8 cellular contexts compared by ENCODE assay signal in the genomic region with DNA sequence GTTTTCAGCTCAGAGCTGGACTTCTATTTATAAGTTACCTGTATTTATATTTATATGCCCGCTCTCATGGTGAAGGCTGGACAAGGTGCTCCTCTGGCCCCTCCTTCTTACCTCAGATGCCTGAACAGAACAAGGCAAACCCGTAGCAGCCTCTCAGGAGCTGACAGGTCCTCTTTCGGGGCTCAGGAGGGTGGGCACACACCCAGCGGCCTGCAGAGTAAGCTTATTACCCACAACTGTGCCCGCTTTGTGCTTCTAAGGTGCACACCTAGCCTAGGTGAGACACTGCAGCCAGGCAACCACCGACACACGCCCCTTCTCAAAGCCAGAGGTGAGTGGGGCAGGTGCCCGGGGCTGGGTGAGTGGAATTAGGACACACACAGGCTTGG. TPM values are rescaled to one million over a fixed set of nuclear protein-coding genes. Genes with fewer than 3 reads are reported as not detected.
DNase-seq lines count a peak whose midpoint lies in the region; ATAC-seq, FAIRE-seq and TF ChIP-seq lines count a peak whose summit lies in the region.
"Had no signal": no experiment of that assay in that cellular context is flagged by ENCODE, and none has a peak within 500 bp of the region (broad histone marks: within the 10 kb centered on the region; RNA-seq: fewer than 3 reads in every experiment).

No MANE protein-coding gene starts in this region.

- DNase-seq in activated T-helper 1 cell treated with anti-CD3 and anti-CD28 coated beads, Interleukin-12 subunit alpha, Interleukin-12 subunit beta, Interleukin-2, Interleukin-4 antibody, amounts not matched to agents 30 ng/mL and 10 ng/mL and 1 ng/mL, durations not matched to agents 14 hours and 24 hours and 36 hours (ENCODE audit: low spot score) = no peak
- DNase-seq in HepG2 (ENCODE audit: low spot score) (no peak), GM10248 (ENCODE audit: extremely low spot score) (no peak), OCI-M2 (lab: John Stamatoyannopoulos, UW; ENCODE audit: unreplicated experiment) (no peak), MV-4-11 (lab: John Stamatoyannopoulos, UW) (no peak)

- H2AFZ ChIP-seq in HepG2 (ENCODE audit: low read length) = no peak overlapping the region

- POLR2A ChIA-PET in HepG2 (lab: Yijun Ruan, JAX) = interaction anchor here (0.8 to 5.1 kb wide), 7 partner anchors 8 to 91 kb away, joined by 3 to 35 read pairs (median 4); a partner anchor contains a TSS
- POLR2A ChIA-PET in GM10248 (lab: Yijun Ruan, JAX) = interaction anchor here (0.6 to 1.1 kb wide), 3 partner anchors 8 to 89 kb away, joined by 3 to 6 read pairs (median 3); a partner anchor contains a TSS

- intact Hi-C loops in activated T-helper 1 cell treated with anti-CD3 and anti-CD28 coated beads, Interleukin-12 subunit alpha, Interleukin-12 subunit beta, Interleukin-2, Interleukin-4 antibody, amounts not matched to agents 30 ng/mL and 10 ng/mL and 1 ng/mL, durations not matched to agents 14 hours and 24 hours and 36 hours (cut with micrococcal nuclease) = loop anchor here (1.0 to 10.0 kb wide), 7 partner anchors 39 to 380 kb away; a partner anchor contains a TSS
- intact Hi-C loops in HepG2 (cut with micrococcal nuclease; ENCODE audit: unreplicated experiment) = loop anchor here (2.0 kb wide), 2 partner anchors 42 to 92 kb away; no protein-coding TSS in a partner anchor

- peak overlapping the region; percentile 71 for H3K27ac Mint-ChIP-seq in activated T-helper 1 cell treated with anti-CD3 and anti-CD28 coated beads, Interleukin-12 subunit alpha, Interleukin-12 subunit beta, Interleukin-2, Interleukin-4 antibody, amounts not matched to agents 30 ng/mL and 10 ng/mL and 1 ng/mL, durations not matched to agents 14 hours and 24 hours and 36 hours
- H3K27ac Mint-ChIP-seq in stimulated activated memory B cell treated with anti-CD40 and anti-IgM and Interleukin-4, amounts not matched to agents 10 μg/mL and 1 μg/mL and 100 μg/mL, for 72 hours = peak overlapping the region; percentile 83

- no peaks in the 10 kb centered on the region for H4K20me1 ChIP-seq in HepG2 (ENCODE audit: insufficient read depth, low read length)

- TF ChIP-seq POLR2A in HepG2 (IDR thresholded peaks at IDR 0.05; ENCODE audit: insufficient read depth in 1 of 2, low read depth in 2 of 2, low read length in 2 of 2) = no peak; a peak in 1 of 4 replicates

- peaks cover 13% of the 10 kb centered on the region for H3K79me2 ChIP-seq in HepG2 (ENCODE audit: insufficient read depth, low read length)

- H3K4me2 ChIP-seq in HepG2 (ENCODE audit: low read depth, low read length) = peak overlapping the region; percentile 0; the same call in 1 of the 2 replicates

- no peak for FAIRE-seq in HepG2 (lab: Jason Lieb, UNC)

- TF ChIP-seq EP300 in HepG2 (IDR thresholded peaks at IDR 0.05; ENCODE audit: low read depth in 2 of 2, low read length in 2 of 2) (no peak), HepG2 (CRISPR knock-in tag; IDR thresholded peaks at IDR 0.05; ENCODE audit: borderline replicate concordance) (no peak)

- no peaks in the 10 kb centered on the region; a peak in 1 of 5 replicates for H3K27me3 ChIP-seq in HepG2 (ENCODE audit: control insufficient read depth in 1 of 2, insufficient read depth in 2 of 2, low read length in 2 of 2)

- no peak overlapping the region for H3K4me3 Mint-ChIP-seq in activated T-helper 1 cell treated with anti-CD3 and anti-CD28 coated beads, Interleukin-12 subunit alpha, Interleukin-12 subunit beta, Interleukin-2, Interleukin-4 antibody, amounts not matched to agents 30 ng/mL and 10 ng/mL and 1 ng/mL, durations not matched to agents 14 hours and 24 hours and 36 hours
- H3K4me3 Mint-ChIP-seq in stimulated activated memory B cell treated with anti-CD40 and anti-IgM and Interleukin-4, amounts not matched to agents 10 μg/mL and 1 μg/mL and 100 μg/mL, for 72 hours = peak overlapping the region; percentile 38
- H3K4me3 Mint-ChIP-seq: stimulated activated naive CD8-positive, alpha-beta T cell treated with anti-CD3 and anti-CD28 coated beads, Interleukin-15, Interleukin-2, amounts not matched to agents 100 ng/mL and 50 ng/mL, for 24 hours had no signal

- H3K27ac ChIP-seq in HepG2 (ENCODE audit: extremely low read length, insufficient read depth, low read length) = no peak overlapping the region

- H3K9ac ChIP-seq in HepG2 (ENCODE audit: insufficient read depth, low read depth, low read length) = no peak overlapping the region

- ATAC-seq in HG03354 (IDR thresholded peaks at IDR 0.05; ENCODE audit: poor library complexity, severe bottlenecking, unreplicated experiment) (peak; percentile 10), HepG2 (no peak)
- ATAC-seq in stimulated activated memory B cell treated with anti-CD40 and anti-IgM and Interleukin-4, amounts not matched to agents 10 μg/mL and 1 μg/mL and 100 μg/mL, for 72 hours = no peak

- in situ Hi-C loops in HepG2 (cut with HindIII; ENCODE audit: extremely low pct_ligation_motif_present, low pct_unique_long_range_greater_than_20kb) = loop anchor here (5.0 kb wide), 1 partner anchor 87 kb away; a partner anchor contains a TSS

- peaks cover 9 to 27% of the 10 kb centered on the region in 2 experiments for H3K36me3 ChIP-seq in HepG2 (replicated peaks in 1 of 2; ENCODE audit: control insufficient read depth in 1 of 2, insufficient read depth in 2 of 2, low read length in 2 of 2)

- no peaks in the 10 kb centered on the region for H3K27me3 Mint-ChIP-seq in activated T-helper 1 cell treated with anti-CD3 and anti-CD28 coated beads, Interleukin-12 subunit alpha, Interleukin-12 subunit beta, Interleukin-2, Interleukin-4 antibody, amounts not matched to agents 30 ng/mL and 10 ng/mL and 1 ng/mL, durations not matched to agents 14 hours and 24 hours and 36 hours (ENCODE audit: insufficient read depth)
- H3K27me3 Mint-ChIP-seq in stimulated activated memory B cell treated with anti-CD40 and anti-IgM and Interleukin-4, amounts not matched to agents 10 μg/mL and 1 μg/mL and 100 μg/mL, for 72 hours = peaks cover 12% of the 10 kb centered on the region
- H3K27me3 Mint-ChIP-seq: stimulated activated naive CD8-positive, alpha-beta T cell treated with anti-CD3 and anti-CD28 coated beads, Interleukin-15, Interleukin-2, amounts not matched to agents 100 ng/mL and 50 ng/mL, for 24 hours had no signal

- H3K4me1 Mint-ChIP-seq in activated T-helper 1 cell treated with anti-CD3 and anti-CD28 coated beads, Interleukin-12 subunit alpha, Interleukin-12 subunit beta, Interleukin-2, Interleukin-4 antibody, amounts not matched to agents 30 ng/mL and 10 ng/mL and 1 ng/mL, durations not matched to agents 14 hours and 24 hours and 36 hours (ENCODE audit: low read depth) = peaks cover 20% of the 10 kb centered on the region
- peaks cover 45% of the 10 kb centered on the region for H3K4me1 Mint-ChIP-seq in stimulated activated memory B cell treated with anti-CD40 and anti-IgM and Interleukin-4, amounts not matched to agents 10 μg/mL and 1 μg/mL and 100 μg/mL, for 72 hours

- TF ChIP-seq CTCF in HepG2 (CRISPR knock-in tag; IDR thresholded peaks at IDR 0.05) (no peak), GM10248 (IDR thresholded peaks at IDR 0.05; ENCODE audit: control extremely low read depth, extremely low read depth, low read depth, missing control alignments) (no peak)

- CTCF ChIA-PET in HepG2 (lab: Yijun Ruan, JAX; ENCODE audit: low intra/inter-chr PET ratio, low total read pairs) (interaction anchor here (1.3 to 2.3 kb wide), 5 partner anchors 38 to 91 kb away, joined by 5 to 20 read pairs (median 11); no protein-coding TSS in a partner anchor), GM10248 (lab: Yijun Ruan, JAX) (interaction anchor here (0.6 to 10.4 kb wide), 34 partner anchors 7 to 493 kb away, joined by 3 to 123 read pairs (median 6); a partner anchor contains a TSS)

- BruUV-seq in HepG2 (replicated peaks; lab: Mats Ljungman, UMichigan) = no TSS peak

- H3K4me1 ChIP-seq in HepG2 (ENCODE audit: insufficient read depth, low read length) = peaks cover 60% of the 10 kb centered on the region

- peaks cover 24% of the 10 kb centered on the region for H3K36me3 Mint-ChIP-seq in activated T-helper 1 cell treated with anti-CD3 and anti-CD28 coated beads, Interleukin-12 subunit alpha, Interleukin-12 subunit beta, Interleukin-2, Interleukin-4 antibody, amounts not matched to agents 30 ng/mL and 10 ng/mL and 1 ng/mL, durations not matched to agents 14 hours and 24 hours and 36 hours (ENCODE audit: low read depth)
- H3K36me3 Mint-ChIP-seq in stimulated activated memory B cell treated with anti-CD40 and anti-IgM and Interleukin-4, amounts not matched to agents 10 μg/mL and 1 μg/mL and 100 μg/mL, for 72 hours = peaks cover 36% of the 10 kb centered on the region

- WGBS in HepG2 (ENCODE audit: low lambda C conversion rate) = 71% methylated on average over 8 of the region's 8 CpGs

- TF ChIP-seq RAD21 in HepG2 (CRISPR knock-in tag; IDR thresholded peaks at IDR 0.05) = no peak

- H3K4me3 ChIP-seq in HepG2 (replicated peaks in 1 of 3; ENCODE audit: insufficient read depth in 1 of 3, low read depth in 2 of 3, low read length in 3 of 3) = no peak overlapping the region

- no peaks in the 10 kb centered on the region for H3K9me3 ChIP-seq in HepG2 (ENCODE audit: low read length)

- H3K9me3 Mint-ChIP-seq in activated T-helper 1 cell treated with anti-CD3 and anti-CD28 coated beads, Interleukin-12 subunit alpha, Interleukin-12 subunit beta, Interleukin-2, Interleukin-4 antibody, amounts not matched to agents 30 ng/mL and 10 ng/mL and 1 ng/mL, durations not matched to agents 14 hours and 24 hours and 36 hours = no peaks in the 10 kb centered on the region
- no peaks in the 10 kb centered on the region for H3K9me3 Mint-ChIP-seq in stimulated activated memory B cell treated with anti-CD40 and anti-IgM and Interleukin-4, amounts not matched to agents 10 μg/mL and 1 μg/mL and 100 μg/mL, for 72 hours
- H3K9me3 Mint-ChIP-seq: stimulated activated naive CD8-positive, alpha-beta T cell treated with anti-CD3 and anti-CD28 coated beads, Interleukin-15, Interleukin-2, amounts not matched to agents 100 ng/mL and 50 ng/mL, for 24 hours had no signal

RNA-seq across cellular contexts. Expression of a gene that starts 5.3 kb away (rescaled TPM):
- total RNA-seq in activated T-helper 1 cell treated with anti-CD3 and anti-CD28 coated beads, Interleukin-12 subunit alpha, Interleukin-12 subunit beta, Interleukin-2, Interleukin-4 antibody, amounts not matched to agents 30 ng/mL and 10 ng/mL and 1 ng/mL, durations not matched to agents 14 hours and 24 hours and 36 hours = 32.6 and 36.3 TPM in 2 replicates
- 26.8 and 27.9 TPM in 2 replicates for total RNA-seq in HepG2 (2016; rRNA removed; fragmentation: Illumina TruSeq; extraction: Trizol)
- 17.3 and 18.4 TPM in 2 replicates for total RNA-seq in HepG2 (2016; cell fraction: cytosol; rRNA removed; fragmentation: Illumina TruSeq; extraction: Trizol; ENCODE audit: low read depth)
- total RNA-seq in HepG2 (2016; cell fraction: insoluble cytoplasmic fraction; rRNA removed; fragmentation: Illumina TruSeq; extraction: Trizol) = 21.1 and 25.4 TPM in 2 replicates
- 36.4 and 39.9 TPM in 2 replicates for total RNA-seq in HepG2 (2016; cell fraction: membrane; rRNA removed; fragmentation: Illumina TruSeq; extraction: Trizol)
- 13.2 and 14.4 TPM in 2 replicates for total RNA-seq in HepG2 (2016; cell fraction: nucleus; rRNA removed; fragmentation: Illumina TruSeq; extraction: Trizol)
- polyA plus RNA-seq in HepG2 (2011; rRNA removed) = 42.0 and 48.5 TPM in 2 replicates
- 38.1 and 38.8 TPM in 2 replicates for polyA plus RNA-seq in HepG2 (2011; cell fraction: cytosol; rRNA removed)
- 36.5 and 41.2 TPM in 2 replicates for polyA plus RNA-seq in HepG2 (2011; cell fraction: nucleus; rRNA removed)
- polyA plus RNA-seq in HepG2 (2012) = 23.6 and 24.0 TPM in 2 replicates
- 15.6 and 18.2 TPM in 2 replicates for polyA plus RNA-seq in HepG2 (2016; cell fraction: cytosol; fragmentation: Illumina TruSeq; extraction: Trizol; ENCODE audit: low read depth)
- polyA plus RNA-seq in HepG2 (2016; cell fraction: insoluble cytoplasmic fraction; fragmentation: Illumina TruSeq; extraction: Trizol; ENCODE audit: low read depth) = 26.9 and 33.5 TPM in 2 replicates
- 35.0 and 37.3 TPM in 2 replicates for polyA plus RNA-seq in HepG2 (2016; cell fraction: membrane; fragmentation: Illumina TruSeq; extraction: Trizol; ENCODE audit: low read depth)
- polyA plus RNA-seq in HepG2 (2016; cell fraction: nucleus; fragmentation: Illumina TruSeq; extraction: Trizol; ENCODE audit: insufficient read depth, low read depth) = 29.9 and 31.9 TPM in 2 replicates
- polyA minus RNA-seq in HepG2 (2011; rRNA and poly(A)+ RNA removed; ENCODE audit: low replicate concordance) = 47.3 TPM in 2 replicates
- 15.6 and 18.5 TPM in 2 replicates for polyA minus RNA-seq in HepG2 (2011; cell fraction: cytosol; rRNA and poly(A)+ RNA removed)
- polyA minus RNA-seq in HepG2 (2011; cell fraction: nucleus; rRNA and poly(A)+ RNA removed) = 15.3 and 17.8 TPM in 2 replicates

RNA-seq across cellular contexts. Expression of a gene that starts 7.9 kb away (rescaled TPM):
- total RNA-seq in activated T-helper 1 cell treated with anti-CD3 and anti-CD28 coated beads, Interleukin-12 subunit alpha, Interleukin-12 subunit beta, Interleukin-2, Interleukin-4 antibody, amounts not matched to agents 30 ng/mL and 10 ng/mL and 1 ng/mL, durations not matched to agents 14 hours and 24 hours and 36 hours = 124 and 129 TPM in 2 replicates
- 132 and 179 TPM in 2 replicates for total RNA-seq in HepG2 (2016; rRNA removed; fragmentation: Illumina TruSeq; extraction: Trizol)
- total RNA-seq in HepG2 (2016; cell fraction: cytosol; rRNA removed; fragmentation: Illumina TruSeq; extraction: Trizol; ENCODE audit: low read depth) = 46.7 and 51.0 TPM in 2 replicates
- 140 and 190 TPM in 2 replicates for total RNA-seq in HepG2 (2016; cell fraction: insoluble cytoplasmic fraction; rRNA removed; fragmentation: Illumina TruSeq; extraction: Trizol)
- 65.8 and 75.9 TPM in 2 replicates for total RNA-seq in HepG2 (2016; cell fraction: membrane; rRNA removed; fragmentation: Illumina TruSeq; extraction: Trizol)
- total RNA-seq in HepG2 (2016; cell fraction: nucleus; rRNA removed; fragmentation: Illumina TruSeq; extraction: Trizol) = 79.3 and 85.4 TPM in 2 replicates
- 47.7 and 54.7 TPM in 2 replicates for polyA plus RNA-seq in HepG2 (2011; rRNA removed)
- 23.0 and 30.1 TPM in 2 replicates for polyA plus RNA-seq in HepG2 (2011; cell fraction: cytosol; rRNA removed)
- 24.7 and 29.9 TPM in 2 replicates for polyA plus RNA-seq in HepG2 (2011; cell fraction: nucleus; rRNA removed)
- polyA plus RNA-seq in HepG2 (2012) = 75.2 and 76.1 TPM in 2 replicates
- polyA plus RNA-seq in HepG2 (2016; cell fraction: cytosol; fragmentation: Illumina TruSeq; extraction: Trizol; ENCODE audit: low read depth) = 45.0 and 48.2 TPM in 2 replicates
- polyA plus RNA-seq in HepG2 (2016; cell fraction: insoluble cytoplasmic fraction; fragmentation: Illumina TruSeq; extraction: Trizol; ENCODE audit: low read depth) = 221 and 228 TPM in 2 replicates
- polyA plus RNA-seq in HepG2 (2016; cell fraction: membrane; fragmentation: Illumina TruSeq; extraction: Trizol; ENCODE audit: low read depth) = 64.6 and 70.7 TPM in 2 replicates
- 97.9 and 98.9 TPM in 2 replicates for polyA plus RNA-seq in HepG2 (2016; cell fraction: nucleus; fragmentation: Illumina TruSeq; extraction: Trizol; ENCODE audit: insufficient read depth, low read depth)
- polyA minus RNA-seq in HepG2 (2011; rRNA and poly(A)+ RNA removed; ENCODE audit: low replicate concordance) = 61.1 and 62.3 TPM in 2 replicates
- 44.7 and 52.7 TPM in 2 replicates for polyA minus RNA-seq in HepG2 (2011; cell fraction: cytosol; rRNA and poly(A)+ RNA removed)
- polyA minus RNA-seq in HepG2 (2011; cell fraction: nucleus; rRNA and poly(A)+ RNA removed) = 116 and 129 TPM in 2 replicates

RNA-seq across cellular contexts. Expression of a gene that starts 25.2 kb away (rescaled TPM):
- 0.05 TPM in 2 replicates for total RNA-seq in activated T-helper 1 cell treated with anti-CD3 and anti-CD28 coated beads, Interleukin-12 subunit alpha, Interleukin-12 subunit beta, Interleukin-2, Interleukin-4 antibody, amounts not matched to agents 30 ng/mL and 10 ng/mL and 1 ng/mL, durations not matched to agents 14 hours and 24 hours and 36 hours
- total RNA-seq in HepG2 (2016; rRNA removed; fragmentation: Illumina TruSeq; extraction: Trizol) = 0.83 and 1.1 TPM in 2 replicates
- 0.09 and 0.10 TPM in 2 replicates for total RNA-seq in HepG2 (2016; cell fraction: cytosol; rRNA removed; fragmentation: Illumina TruSeq; extraction: Trizol; ENCODE audit: low read depth)
- total RNA-seq in HepG2 (2016; cell fraction: insoluble cytoplasmic fraction; rRNA removed; fragmentation: Illumina TruSeq; extraction: Trizol) = 0.67 and 0.91 TPM in 2 replicates
- total RNA-seq in HepG2 (2016; cell fraction: membrane; rRNA removed; fragmentation: Illumina TruSeq; extraction: Trizol) = 0.28 and 0.34 TPM in 2 replicates
- 0.81 TPM in 2 replicates for total RNA-seq in HepG2 (2016; cell fraction: nucleus; rRNA removed; fragmentation: Illumina TruSeq; extraction: Trizol)
- polyA plus RNA-seq in HepG2 (2011; rRNA removed) = 0.87 and 1.4 TPM in 2 replicates
- 0.77 and 0.94 TPM in 2 replicates for polyA plus RNA-seq in HepG2 (2011; cell fraction: cytosol; rRNA removed)
- polyA plus RNA-seq in HepG2 (2011; cell fraction: nucleus; rRNA removed) = 1.7 and 2.6 TPM in 2 replicates
- polyA plus RNA-seq in HepG2 (2012) = 0.81 and 0.91 TPM in 2 replicates
- 0.05 TPM in 1 of 2 replicates, not detected in the other for polyA plus RNA-seq in HepG2 (2016; cell fraction: cytosol; fragmentation: Illumina TruSeq; extraction: Trizol; ENCODE audit: low read depth)
- polyA plus RNA-seq in HepG2 (2016; cell fraction: insoluble cytoplasmic fraction; fragmentation: Illumina TruSeq; extraction: Trizol; ENCODE audit: low read depth) = 0.34 and 0.68 TPM in 2 replicates
- polyA plus RNA-seq in HepG2 (2016; cell fraction: membrane; fragmentation: Illumina TruSeq; extraction: Trizol; ENCODE audit: low read depth) = 0.08 and 0.13 TPM in 2 replicates
- polyA plus RNA-seq in HepG2 (2016; cell fraction: nucleus; fragmentation: Illumina TruSeq; extraction: Trizol; ENCODE audit: insufficient read depth, low read depth) = 1.6 and 1.7 TPM in 2 replicates
- polyA minus RNA-seq in HepG2 (2011; rRNA and poly(A)+ RNA removed; ENCODE audit: low replicate concordance) = 0.56 and 2.3 TPM in 2 replicates
- 0.79 and 0.89 TPM in 2 replicates for polyA minus RNA-seq in HepG2 (2011; cell fraction: cytosol; rRNA and poly(A)+ RNA removed)
- 0.77 and 1.1 TPM in 2 replicates for polyA minus RNA-seq in HepG2 (2011; cell fraction: nucleus; rRNA and poly(A)+ RNA removed)

RNA-seq across cellular contexts. Expression of a gene that starts 58.6 kb away (rescaled TPM):
- 89.1 and 89.8 TPM in 2 replicates for total RNA-seq in activated T-helper 1 cell treated with anti-CD3 and anti-CD28 coated beads, Interleukin-12 subunit alpha, Interleukin-12 subunit beta, Interleukin-2, Interleukin-4 antibody, amounts not matched to agents 30 ng/mL and 10 ng/mL and 1 ng/mL, durations not matched to agents 14 hours and 24 hours and 36 hours
- 161 and 170 TPM in 2 replicates for total RNA-seq in HepG2 (2016; rRNA removed; fragmentation: Illumina TruSeq; extraction: Trizol)
- 13.1 and 14.4 TPM in 2 replicates for total RNA-seq in HepG2 (2016; cell fraction: cytosol; rRNA removed; fragmentation: Illumina TruSeq; extraction: Trizol; ENCODE audit: low read depth)
- 142 and 170 TPM in 2 replicates for total RNA-seq in HepG2 (2016; cell fraction: insoluble cytoplasmic fraction; rRNA removed; fragmentation: Illumina TruSeq; extraction: Trizol)
- 61.3 and 66.7 TPM in 2 replicates for total RNA-seq in HepG2 (2016; cell fraction: membrane; rRNA removed; fragmentation: Illumina TruSeq; extraction: Trizol)
- total RNA-seq in HepG2 (2016; cell fraction: nucleus; rRNA removed; fragmentation: Illumina TruSeq; extraction: Trizol) = 95.4 and 98.2 TPM in 2 replicates
- 97.2 and 105 TPM in 2 replicates for polyA plus RNA-seq in HepG2 (2011; rRNA removed)
- 67.5 and 85.5 TPM in 2 replicates for polyA plus RNA-seq in HepG2 (2011; cell fraction: cytosol; rRNA removed)
- polyA plus RNA-seq in HepG2 (2011; cell fraction: nucleus; rRNA removed) = 104 and 124 TPM in 2 replicates
- polyA plus RNA-seq in HepG2 (2012) = 42.6 and 44.3 TPM in 2 replicates
- 18.7 and 20.0 TPM in 2 replicates for polyA plus RNA-seq in HepG2 (2016; cell fraction: cytosol; fragmentation: Illumina TruSeq; extraction: Trizol; ENCODE audit: low read depth)
- 172 and 192 TPM in 2 replicates for polyA plus RNA-seq in HepG2 (2016; cell fraction: insoluble cytoplasmic fraction; fragmentation: Illumina TruSeq; extraction: Trizol; ENCODE audit: low read depth)
- polyA plus RNA-seq in HepG2 (2016; cell fraction: membrane; fragmentation: Illumina TruSeq; extraction: Trizol; ENCODE audit: low read depth) = 49.0 TPM in 2 replicates
- 178 and 180 TPM in 2 replicates for polyA plus RNA-seq in HepG2 (2016; cell fraction: nucleus; fragmentation: Illumina TruSeq; extraction: Trizol; ENCODE audit: insufficient read depth, low read depth)
- polyA minus RNA-seq in HepG2 (2011; rRNA and poly(A)+ RNA removed; ENCODE audit: low replicate concordance) = 256 and 859 TPM in 2 replicates
- polyA minus RNA-seq in HepG2 (2011; cell fraction: cytosol; rRNA and poly(A)+ RNA removed) = 126 and 130 TPM in 2 replicates
- polyA minus RNA-seq in HepG2 (2011; cell fraction: nucleus; rRNA and poly(A)+ RNA removed) = 93.4 and 142 TPM in 2 replicates
